23 cellular contexts compared by ENCODE assay signal in the genomic region with DNA sequence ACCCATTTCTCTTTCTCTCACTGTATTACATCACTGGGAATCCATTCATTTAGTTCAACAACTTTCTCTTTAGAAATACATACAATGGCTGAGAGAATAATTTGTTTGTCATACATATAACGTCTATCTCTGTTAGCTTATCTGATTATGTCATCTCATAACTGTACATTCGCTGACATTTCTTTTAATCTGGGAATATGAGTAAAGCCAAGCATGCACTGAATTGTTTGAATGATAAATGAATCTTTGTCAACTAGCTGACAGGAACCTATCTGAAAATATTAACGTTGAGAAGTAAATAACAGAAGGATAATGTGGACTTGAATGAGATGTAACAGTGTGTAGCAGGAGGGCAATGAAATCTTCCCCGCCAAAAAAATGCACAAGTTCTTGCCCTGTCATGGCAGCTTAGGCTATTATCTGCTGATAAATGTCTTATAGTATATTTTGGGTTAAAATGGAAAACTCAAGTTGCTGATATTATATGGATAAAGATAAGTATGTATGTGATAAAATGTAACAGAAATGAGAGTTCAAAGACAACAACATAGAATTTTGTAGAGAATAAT.
"Had no signal": no experiment of that assay in that cellular context is flagged by ENCODE, and none has a peak within 500 bp of the region (broad histone marks: within the 10 kb centered on the region; RNA-seq: fewer than 3 reads in every experiment).

No MANE protein-coding gene starts in this region.

- H3K4me2 ChIP-seq: KMS-11, PC-9 had no signal

- H3K9ac ChIP-seq: KMS-11 had no signal

- H3K27me3 ChIP-seq: Peyer's patch, SJSA1 had no signal

- DNase-seq: IMR-90, MV-4-11, NCI-H1048, NCI-H1105, NCI-H1417, NCI-H1436 treated with DMSO at 0.1 percent for 48 hours, NCI-H1694, NCI-H187 treated with DMSO at 0.1 percent for 48 hours, NCI-H2029 treated with DMSO at 0.1 percent for 48 hours, NCI-H2171 treated with DMSO at 0.1 percent for 48 hours, NCI-H345, NCI-H446 treated with DMSO at 0.1 percent for 48 hours, NCI-H510A treated with DMSO at 0.1 percent for 48 hours, NCI-H526 treated with DMSO at 0.1 percent for 48 hours, NCI-H748 treated with DMSO at 0.1 percent for 48 hours, PC-9, Peyer's patch, SIG-M5, T-helper 2 cell had no signal

- H3K36me3 ChIP-seq: Peyer's patch, SJSA1 had no signal

- H3K9me3 ChIP-seq: Peyer's patch had no signal

- H2AFZ ChIP-seq: PC-9 had no signal

- H3K4me1 ChIP-seq: Peyer's patch, SJSA1 had no signal

- H3K27ac ChIP-seq: KMS-11, PC-9, Peyer's patch, SJSA1 had no signal

- ATAC-seq: HepG2, Right ventricle myocardium inferior had no signal

- H3K4me3 ChIP-seq: PC-9, Peyer's patch, SJSA1 had no signal
